In genomic region chr5:34657550-34657921, GRCh38 we compare ENCODE assay signal across 8 cellular contexts. TPM values are rescaled to one million over a fixed set of nuclear protein-coding genes. Genes with fewer than 3 reads are reported as not detected.
DNase-seq lines count a peak whose midpoint lies in the region; ATAC-seq and TF ChIP-seq lines count a peak whose summit lies in the region.

No MANE protein-coding gene starts in this region.

- no peaks in the 10 kb centered on the region for H3K4me1 ChIP-seq in prostate gland (replicated peaks)

- CTCF ChIA-PET in activated naive CD4-positive, alpha-beta T cell treated with anti-CD3 and anti-CD28 coated beads for 36 hours (lab: Charles Lee): no interaction called here

- H3K36me3 Mint-ChIP-seq in activated naive CD4-positive, alpha-beta T cell treated with anti-CD3 and anti-CD28 coated beads for 36 hours (ENCODE audit: low read depth): no peaks in the 10 kb centered on the region

- TF ChIP-seq CTCF in WI38 (IDR thresholded peaks at IDR 0.05; ENCODE audit: low read depth, low read length) (no peak), prostate gland (IDR thresholded peaks at IDR 0.05) (no peak)

- DNase-seq in activated naive CD4-positive, alpha-beta T cell treated with anti-CD3 and anti-CD28 coated beads for 36 hours: no peak
- no peak for DNase-seq in activated naive CD4-positive, alpha-beta T cell (lab: John Stamatoyannopoulos, UW)
- DNase-seq in globus pallidus (ENCODE audit: low spot score): peak; percentile 6
- no peak for DNase-seq in prostate gland (ENCODE audit: low spot score)
- DNase-seq in stimulated activated CD4-positive, alpha-beta T cell treated with anti-CD3 and anti-CD28 coated beads, Interleukin-4, amount 100 ng/mL, for 4 hours: no peak

- peaks cover 41% of the 10 kb centered on the region for H3K27me3 Mint-ChIP-seq in activated naive CD4-positive, alpha-beta T cell treated with anti-CD3 and anti-CD28 coated beads for 36 hours (ENCODE audit: low read depth)

- H3K27me3 ChIP-seq in prostate gland (replicated peaks; ENCODE audit: insufficient read depth): no peaks in the 10 kb centered on the region

- peaks cover 17% of the 10 kb centered on the region for H3K4me1 Mint-ChIP-seq in activated naive CD4-positive, alpha-beta T cell treated with anti-CD3 and anti-CD28 coated beads for 36 hours (ENCODE audit: low read depth)

- H3K9me3 Mint-ChIP-seq in activated naive CD4-positive, alpha-beta T cell treated with anti-CD3 and anti-CD28 coated beads for 36 hours: no peaks in the 10 kb centered on the region

- H3K36me3 ChIP-seq in prostate gland: no peaks in the 10 kb centered on the region

- 5% methylated on average over 20 of the region's 20 CpGs for WGBS in prostate gland

- H3K9me3 ChIP-seq in prostate gland: no peaks in the 10 kb centered on the region

- intact Hi-C loops in activated naive CD4-positive, alpha-beta T cell treated with anti-CD3 and anti-CD28 coated beads for 36 hours (cut with micrococcal nuclease): loop anchor here (5.0 to 10.0 kb wide), 2 partner anchors 170 to 237 kb away; no protein-coding TSS in a partner anchor
- intact Hi-C loops in prostate gland (cut with DNase I): loop anchor here (2.0 to 10.0 kb wide), 5 partner anchors 49 to 237 kb away; no protein-coding TSS in a partner anchor

- no peak overlapping the region for H3K27ac Mint-ChIP-seq in activated naive CD4-positive, alpha-beta T cell treated with anti-CD3 and anti-CD28 coated beads for 36 hours

- no peak for TF ChIP-seq POLR2A in prostate gland (IDR thresholded peaks at IDR 0.05)

- H3K4me3 Mint-ChIP-seq in activated naive CD4-positive, alpha-beta T cell treated with anti-CD3 and anti-CD28 coated beads for 36 hours: peak overlapping the region; percentile 73

- peak overlapping the region; percentile 89 to 90 for H3K27ac ChIP-seq in prostate gland

- ATAC-seq in HG03521 (IDR thresholded peaks at IDR 0.05; ENCODE audit: unreplicated experiment): no peak
- ATAC-seq in GM19035 (IDR thresholded peaks at IDR 0.05; ENCODE audit: unreplicated experiment): no peak

- H3K4me3 ChIP-seq in WI38 (ENCODE audit: low read depth, low read length) (peak overlapping the region; percentile 99), prostate gland (peak overlapping the region; percentile 52 to 80)

RNA-seq across cellular contexts. Expression of gene RAI14, which starts 1.4 kb away (rescaled TPM):
- total RNA-seq in activated naive CD4-positive, alpha-beta T cell treated with anti-CD3 and anti-CD28 coated beads for 36 hours: 1 to 10 TPM; 5.8 to 6.7 TPM
- total RNA-seq in prostate gland: 10 to 100 TPM in 1 of 2 donors, 1 to 10 TPM in 1; 9.6 to 23.7 TPM
